Comparison of ENCODE assay signal across 9 cellular contexts in genomic region chrX:51860679-51861078, GRCh38. TPM values are rescaled to one million over a fixed set of nuclear protein-coding genes. Genes with fewer than 3 reads are reported as not detected.
A peak's percentile ranks its signal among the peaks of the same experiment; 100 is the strongest.
DNase-seq lines count a peak whose midpoint lies in the region; ATAC-seq, FAIRE-seq and TF ChIP-seq lines count a peak whose summit lies in the region.
"Had no signal": no experiment of that assay in that cellular context is flagged by ENCODE, and none has a peak within 500 bp of the region (broad histone marks: within the 10 kb centered on the region; RNA-seq: fewer than 3 reads in every experiment).

No MANE protein-coding gene starts in this region.

- TF ChIP-seq CTCF in DOHH2 (IDR thresholded peaks at IDR 0.05; ENCODE audit: low read depth, low read length, poor library complexity, severe bottlenecking) (peak; percentile 51), keratinocyte (optimal IDR thresholded peaks at IDR 0.05 in 1 of 3, IDR thresholded peaks at IDR 0.05 in 1 of 3, conservative IDR thresholded peaks at IDR 0.05 in 1 of 3; ENCODE audit: extremely low read depth in 1 of 3, insufficient read depth in 2 of 3, low read length in 3 of 3) (peak; percentile 27 to 57 (median 48))

- no peaks in the 10 kb centered on the region for H3K27me3 ChIP-seq in DOHH2 (ENCODE audit: control insufficient read depth, low read length)
- H3K27me3 ChIP-seq in Karpas-422 (ENCODE audit: low read length): no peaks in the 10 kb centered on the region
- no peaks in the 10 kb centered on the region for H3K27me3 ChIP-seq in keratinocyte (ENCODE audit: control insufficient read depth, extremely low read depth, insufficient read depth, low read length)

- H3K9me3 ChIP-seq in DOHH2 (ENCODE audit: control insufficient read depth, insufficient read depth, low read length): no peaks in the 10 kb centered on the region
- H3K9me3 ChIP-seq in Karpas-422 (ENCODE audit: low read length): peaks cover 7% of the 10 kb centered on the region; the same call in 1 of the 2 replicates
- H3K9me3 ChIP-seq in keratinocyte (ENCODE audit: control insufficient read depth, low read depth, low read length): no peaks in the 10 kb centered on the region

- H3K4me1 Mint-ChIP-seq in activated CD8-positive, alpha-beta T cell treated with anti-CD3 and anti-CD28 coated beads, Interleukin-2, amount 10 ng/mL, durations not matched to agents 7 days and 5 days (ENCODE audit: low read depth): peaks cover 7% of the 10 kb centered on the region

- FAIRE-seq in keratinocyte (lab: Jason Lieb, UNC): no peak

- H3K9ac ChIP-seq in Karpas-422 (ENCODE audit: low read length) (no peak overlapping the region), keratinocyte (ENCODE audit: control insufficient read depth, extremely low read depth, insufficient read depth, low read length) (no peak overlapping the region)

- H3K36me3 ChIP-seq in DOHH2 (ENCODE audit: control insufficient read depth, low read length): no peaks in the 10 kb centered on the region
- 0 out of 2 replicates have a peak, but pooled peaks cover 20% of the 10 kb centered on the region for H3K36me3 ChIP-seq in Karpas-422 (ENCODE audit: insufficient read depth, low read length)
- no peaks in the 10 kb centered on the region for H3K36me3 ChIP-seq in keratinocyte (ENCODE audit: control insufficient read depth in 2 of 2, extremely low read depth in 1 of 2, insufficient read depth in 2 of 2, low read length in 2 of 2)

- POLR2A ChIA-PET in activated CD8-positive, alpha-beta T cell treated with anti-CD3 and anti-CD28 coated beads, Interleukin-2, amount 10 ng/mL, durations not matched to agents 7 days and 5 days (lab: Charles Lee): no interaction called here

- no peaks in the 10 kb centered on the region for H3K9me3 Mint-ChIP-seq in activated CD8-positive, alpha-beta T cell treated with anti-CD3 and anti-CD28 coated beads, Interleukin-2, amount 10 ng/mL, durations not matched to agents 7 days and 5 days (ENCODE audit: insufficient read depth)

- H3K4me3 Mint-ChIP-seq in activated CD8-positive, alpha-beta T cell treated with anti-CD3 and anti-CD28 coated beads, Interleukin-2, amount 10 ng/mL, durations not matched to agents 7 days and 5 days: no peak overlapping the region
- H3K4me3 Mint-ChIP-seq: IgD-negative memory B cell had no signal

- H3K27ac ChIP-seq in DOHH2 (ENCODE audit: low read depth, low read length) (no peak overlapping the region), Karpas-422 (ENCODE audit: low read length) (no peak overlapping the region), keratinocyte (ENCODE audit: control insufficient read depth, insufficient read depth, low read length) (no peak overlapping the region)

- no peak overlapping the region for H2AFZ ChIP-seq in Karpas-422 (ENCODE audit: low read length)
- H2AFZ ChIP-seq in keratinocyte (ENCODE audit: control insufficient read depth, low read length): no peak overlapping the region

- ATAC-seq in activated CD8-positive, alpha-beta T cell treated with anti-CD3 and anti-CD28 coated beads, Interleukin-2, amount 10 ng/mL, durations not matched to agents 7 days and 5 days: no peak
- ATAC-seq in HG02588 (IDR thresholded peaks at IDR 0.05; ENCODE audit: unreplicated experiment) (no peak), GM21786 (IDR thresholded peaks at IDR 0.05; ENCODE audit: unreplicated experiment) (no peak), HG03565 (IDR thresholded peaks at IDR 0.05; ENCODE audit: unreplicated experiment) (no peak)

- dilution Hi-C loops in keratinocyte (cut with MboI; ENCODE audit: extremely low pct_ligation_motif_present, low sequenced_read_pairs): no loop called here

- no peaks in the 10 kb centered on the region for H3K27me3 Mint-ChIP-seq in activated CD8-positive, alpha-beta T cell treated with anti-CD3 and anti-CD28 coated beads, Interleukin-2, amount 10 ng/mL, durations not matched to agents 7 days and 5 days (ENCODE audit: low read depth)
- H3K27me3 Mint-ChIP-seq: IgD-negative memory B cell had no signal

- CTCF ChIA-PET in activated CD8-positive, alpha-beta T cell treated with anti-CD3 and anti-CD28 coated beads, Interleukin-2, amount 10 ng/mL, durations not matched to agents 7 days and 5 days (lab: Charles Lee): interaction anchor here (1.2 to 2.3 kb wide), 2 partner anchors 17 to 219 kb away, joined by 3 to 8 read pairs; no protein-coding TSS in a partner anchor

- H3K9me2 ChIP-seq in DOHH2 (replicated peaks; ENCODE audit: control insufficient read depth, low read length) (no peaks in the 10 kb centered on the region), Karpas-422 (replicated peaks; ENCODE audit: insufficient read depth, low read length) (no peaks in the 10 kb centered on the region)

- H3K4me1 ChIP-seq in DOHH2 (ENCODE audit: control insufficient read depth, low read length) (no peaks in the 10 kb centered on the region), Karpas-422 (ENCODE audit: low read length) (no peaks in the 10 kb centered on the region), keratinocyte (ENCODE audit: control insufficient read depth, extremely low read depth, insufficient read depth, low read length) (no peaks in the 10 kb centered on the region)

- peaks cover 29% of the 10 kb centered on the region for H3K36me3 Mint-ChIP-seq in activated CD8-positive, alpha-beta T cell treated with anti-CD3 and anti-CD28 coated beads, Interleukin-2, amount 10 ng/mL, durations not matched to agents 7 days and 5 days (ENCODE audit: low read depth)

- H3K4me3 ChIP-seq in DOHH2 (ENCODE audit: low read length) (no peak overlapping the region), Karpas-422 (ENCODE audit: low read length) (no peak overlapping the region), keratinocyte (ENCODE audit: control insufficient read depth in 2 of 3, extremely low read depth in 1 of 3, insufficient read depth in 2 of 3, low read depth in 1 of 3, low read length in 3 of 3) (no peak overlapping the region)

- H3K9me1 ChIP-seq in keratinocyte (ENCODE audit: control insufficient read depth, extremely low read depth, insufficient read depth, low read length): no peaks in the 10 kb centered on the region

- H3K27ac Mint-ChIP-seq in activated CD8-positive, alpha-beta T cell treated with anti-CD3 and anti-CD28 coated beads, Interleukin-2, amount 10 ng/mL, durations not matched to agents 7 days and 5 days: no peak overlapping the region

- H4K20me1 ChIP-seq in DOHH2 (ENCODE audit: control insufficient read depth, insufficient read depth, low read depth, low read length) (no peaks in the 10 kb centered on the region), Karpas-422 (ENCODE audit: insufficient read depth, low read depth, low read length) (no peaks in the 10 kb centered on the region), keratinocyte (ENCODE audit: control insufficient read depth, extremely low read depth, insufficient read depth, low read length) (no peaks in the 10 kb centered on the region)

- DNase-seq in Karpas-422 (peak; percentile 61), keratinocyte (ENCODE audit: low read depth, low spot score) (no peak), NCI-H524 (lab: John Stamatoyannopoulos, UW) (no peak)
- DNase-seq in activated CD8-positive, alpha-beta T cell treated with anti-CD3 and anti-CD28 coated beads, Interleukin-2, amount 10 ng/mL, durations not matched to agents 7 days and 5 days: peak; percentile 23

- H3K79me2 ChIP-seq in DOHH2 (ENCODE audit: control insufficient read depth, low read length) (no peaks in the 10 kb centered on the region), Karpas-422 (ENCODE audit: low read length) (peaks cover 60% of the 10 kb centered on the region), keratinocyte (ENCODE audit: control insufficient read depth, insufficient read depth, low read length) (peaks cover 1% of the 10 kb centered on the region)

- H3F3A ChIP-seq in DOHH2 (ENCODE audit: control insufficient read depth, insufficient read depth): no peaks in the 10 kb centered on the region

- no peak overlapping the region for H3K4me2 ChIP-seq in DOHH2 (ENCODE audit: low read length)
- no peak overlapping the region for H3K4me2 ChIP-seq in Karpas-422 (ENCODE audit: low read depth, low read length, poor library complexity, severe bottlenecking)
- H3K4me2 ChIP-seq in keratinocyte (ENCODE audit: control insufficient read depth, extremely low read depth, insufficient read depth, low read depth, low read length): no peak overlapping the region

RNA-seq across cellular contexts. Expression of gene MAGED1, which starts 32.7 kb away (rescaled TPM):
- total RNA-seq in Karpas-422 (2014; rRNA removed; shearing (Covaris generic); ENCODE audit: low replicate concordance): 92.5 and 93.5 TPM in 2 replicates
- total RNA-seq in activated CD8-positive, alpha-beta T cell treated with anti-CD3 and anti-CD28 coated beads, Interleukin-2, amount 10 ng/mL, durations not matched to agents 7 days and 5 days: 10 to 100 TPM; 42.6 to 45.0 TPM
- 49.4 to 136 TPM (median 74.8 TPM) in 3 replicates for polyA plus RNA-seq in keratinocyte
- polyA plus RNA-seq in keratinocyte (2011; ENCODE audit: low read depth): 19.1 TPM
- 73.1 and 80.4 TPM in 2 replicates for polyA plus RNA-seq in keratinocyte (2011; cell fraction: cytosol; rRNA removed)
- polyA plus RNA-seq in keratinocyte (2011; cell fraction: nucleus; rRNA removed): 126 and 173 TPM in 2 replicates
- polyA plus RNA-seq in keratinocyte (2012; ENCODE audit: low replicate concordance): 46.0 and 109 TPM in 2 replicates
- 69.3 to 149 TPM (median 73.7 TPM) in 3 replicates for polyA minus RNA-seq in keratinocyte
- polyA minus RNA-seq in keratinocyte (2011; cell fraction: cytosol; rRNA and poly(A)+ RNA removed): 60.0 TPM
- polyA minus RNA-seq in keratinocyte (2011; cell fraction: nucleus; rRNA and poly(A)+ RNA removed): 57.8 and 137 TPM in 2 replicates

Comparison
In these comparisons a context has a peak if more than half of its experiments do, and no peak if none do; other contexts are left out.
1. DNase-seq: peak in Karpas-422 (single experiment) and activated CD8-positive, alpha-beta T cell treated with anti-CD3 and anti-CD28 coated beads, Interleukin-2, amount 10 ng/mL, durations not matched to agents 7 days and 5 days (single experiment); none in keratinocyte (single experiment) and NCI-H524 (0 of 2).